22 cellular contexts compared by ENCODE assay signal in genomic region chr16:85584989-85585388, GRCh38.
"Had no signal": no experiment of that assay in that cellular context is flagged by ENCODE, and none has a peak within 500 bp of the region (broad histone marks: within the 10 kb centered on the region; RNA-seq: fewer than 3 reads in every experiment).

No MANE protein-coding gene starts in this region.

- H3K27ac ChIP-seq: brain microvascular endothelial cell, coronary artery, esophagus muscularis mucosa, pancreas had no signal

- H3K27ac Mint-ChIP-seq: activated B cell treated with CpG ODN at 0.5 μM for 24 hours; activated naive CD8-positive, alpha-beta T cell treated with anti-CD3 and anti-CD28 coated beads, Interleukin-2, amount 10 ng/mL, durations not matched to agents 7 days and 5 days; memory B cell; nephron progenitor cell had no signal

- H3K27me3 Mint-ChIP-seq: activated B cell treated with CpG ODN at 0.5 μM for 24 hours; activated CD8-positive, alpha-beta T cell treated with anti-CD3 and anti-CD28 coated beads for 36 hours; activated naive CD8-positive, alpha-beta T cell treated with anti-CD3 and anti-CD28 coated beads, Interleukin-2, amount 10 ng/mL, durations not matched to agents 7 days and 5 days; central memory CD8-positive, alpha-beta T cell; memory B cell had no signal

- H3K9me3 ChIP-seq: esophagus muscularis mucosa, pancreas, thyroid gland had no signal

- ATAC-seq: activated CD8-positive, alpha-beta T cell treated with anti-CD3 and anti-CD28 coated beads for 36 hours; left ventricle myocardium superior; pancreas had no signal

- DNase-seq: activated B cell treated with CpG ODN at 0.5 μM for 24 hours; activated CD4-positive, alpha-beta T cell treated with anti-CD3 and anti-CD28 coated beads for 48 hours; activated CD8-positive, alpha-beta T cell treated with anti-CD3 and anti-CD28 coated beads for 36 hours; activated effector memory CD4-positive, alpha-beta T cell treated with anti-CD3 and anti-CD28 coated beads, Interleukin-2, amount 50 U/mL, for 16 hours; activated naive CD8-positive, alpha-beta T cell treated with anti-CD3 and anti-CD28 coated beads, Interleukin-2, amount 10 ng/mL, durations not matched to agents 7 days and 5 days; activated T-cell treated with anti-CD3 and anti-CD28 coated beads, Interleukin-2, amount 50 U/mL, for 48 hours; brain microvascular endothelial cell; effector CD4-positive, alpha-beta T cell; hypothalamus; kidney; left ventricle myocardium superior; nephron progenitor cell; pancreas; stimulated activated CD4-positive, alpha-beta T cell treated with anti-CD3 and anti-CD28 coated beads, Interleukin-12 subunit alpha, Interleukin-12 subunit beta, amount 100 ng/mL, for 4 hours; stimulated activated CD4-positive, alpha-beta T cell treated with anti-CD3 and anti-CD28 coated beads, Interleukin-2, amount 100 ng/mL, for 24 hours; thyroid gland had no signal

- FAIRE-seq: kidney, pancreas, TTC549, urothelium cell line had no signal

- H3K9me3 Mint-ChIP-seq: activated B cell treated with CpG ODN at 0.5 μM for 24 hours; activated CD8-positive, alpha-beta T cell treated with anti-CD3 and anti-CD28 coated beads for 36 hours; activated naive CD8-positive, alpha-beta T cell treated with anti-CD3 and anti-CD28 coated beads, Interleukin-2, amount 10 ng/mL, durations not matched to agents 7 days and 5 days; central memory CD8-positive, alpha-beta T cell; memory B cell; nephron progenitor cell had no signal

- H3K4me3 Mint-ChIP-seq: activated B cell treated with CpG ODN at 0.5 μM for 24 hours; activated CD8-positive, alpha-beta T cell treated with anti-CD3 and anti-CD28 coated beads for 36 hours; activated naive CD8-positive, alpha-beta T cell treated with anti-CD3 and anti-CD28 coated beads, Interleukin-2, amount 10 ng/mL, durations not matched to agents 7 days and 5 days; central memory CD8-positive, alpha-beta T cell; memory B cell had no signal

- H3K27me3 ChIP-seq: brain microvascular endothelial cell, esophagus muscularis mucosa, pancreas, thyroid gland had no signal

- H3K4me3 ChIP-seq: coronary artery, esophagus muscularis mucosa, pancreas, thyroid gland had no signal

- H3K36me3 ChIP-seq: brain microvascular endothelial cell, esophagus muscularis mucosa, pancreas, thyroid gland had no signal
